ENCODE assay signal across 1 cellular context in the genomic region with DNA sequence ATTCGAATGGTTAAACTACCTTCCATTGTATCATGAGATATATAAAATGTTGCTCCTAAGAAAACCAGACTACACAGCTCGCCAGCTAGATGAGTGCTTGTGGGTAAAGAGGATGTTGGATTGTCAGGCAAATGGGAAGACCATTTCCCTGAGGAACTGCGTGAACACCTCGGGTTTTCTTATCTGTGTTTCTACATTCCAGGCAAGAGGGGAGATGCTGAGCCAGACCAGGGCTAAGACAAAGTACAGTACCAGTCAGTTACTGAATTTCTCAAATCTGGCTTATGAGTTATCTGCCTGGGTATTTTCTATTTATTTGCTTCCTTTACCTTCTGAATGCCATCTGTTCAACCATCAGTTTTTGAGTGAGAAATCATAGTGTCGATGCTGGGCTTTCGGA.
TF ChIP-seq lines count a peak whose summit lies in the region.

No MANE protein-coding gene starts in this region.

TF ChIP-seq in H1, 55 proteins besides CTCF, POLR2A, EP300 and RAD21 (continued from another document):
- TF ChIP-seq RBBP5 (IDR thresholded peaks at IDR 0.05; ENCODE audit: borderline replicate concordance, low read depth, low read length) (no peak), POLR2AphosphoS5 (IDR thresholded peaks at IDR 0.05; ENCODE audit: low read depth, low read length) (no peak), FOSL1 (IDR thresholded peaks at IDR 0.05; ENCODE audit: insufficient read depth, low read depth, low read length) (no peak)
